19 cellular contexts compared by ENCODE assay signal in the genomic region with DNA sequence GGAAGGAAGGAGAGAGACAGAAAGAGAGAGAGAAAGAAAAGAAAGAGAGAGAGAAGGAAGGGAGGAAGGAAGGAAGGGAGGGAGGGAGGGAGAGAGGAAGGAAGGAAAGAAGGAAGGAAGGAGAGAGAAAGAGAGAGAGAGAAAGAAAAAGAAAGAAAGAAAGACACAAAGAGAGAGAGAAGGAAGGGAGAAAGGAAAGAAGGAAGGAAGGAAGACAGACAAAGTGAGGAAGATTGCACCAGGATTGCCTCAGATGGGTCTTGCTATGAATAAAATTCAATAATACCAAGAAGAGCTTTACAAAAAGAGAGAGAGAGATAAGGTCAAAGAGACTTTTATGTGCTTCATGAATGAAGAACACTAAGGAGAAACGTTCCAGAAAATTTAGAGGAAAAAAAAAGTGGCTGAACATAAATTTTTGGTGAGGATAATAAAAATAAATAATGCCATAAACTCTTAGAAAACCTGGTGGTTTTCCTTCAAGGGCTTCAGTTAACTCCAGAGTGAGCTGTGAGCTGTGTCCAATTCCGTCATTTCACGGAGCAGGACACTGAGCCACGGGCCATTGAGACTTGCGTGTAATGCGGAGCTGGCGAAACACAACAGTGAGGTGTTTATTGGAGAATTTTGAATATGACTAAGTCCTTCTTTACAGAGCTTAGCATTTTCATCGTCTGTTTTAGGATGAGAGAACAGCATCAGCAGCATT.
DNase-seq lines count a peak whose midpoint lies in the region; ATAC-seq and TF ChIP-seq lines count a peak whose summit lies in the region.
"Had no signal": no experiment of that assay in that cellular context is flagged by ENCODE, and none has a peak within 500 bp of the region (broad histone marks: within the 10 kb centered on the region; RNA-seq: fewer than 3 reads in every experiment).

No MANE protein-coding gene starts in this region.

- no peak for ATAC-seq in activated T-cell treated with anti-CD3 and anti-CD28 coated beads, Interleukin-2, amount 50 U/mL, for 72 hours (replicated peaks in 1 of 2)
- ATAC-seq in central memory CD8-positive, alpha-beta T cell (replicated peaks; ENCODE audit: extremely low read depth, poor library complexity, severe bottlenecking), result no peak
- no peak for ATAC-seq in stimulated activated naive CD8-positive, alpha-beta T cell treated with anti-CD3 and anti-CD28 coated beads, Interleukin-15, Interleukin-2, amounts not matched to agents 100 U/mL and 50 U/mL, for 24 hours
- ATAC-seq: gastrocnemius medialis, left lobe of liver had no signal

- TF ChIP-seq CTCF in neutrophil (IDR thresholded peaks at IDR 0.05), result no peak

- H3K9me3 ChIP-seq in Karpas-422 (ENCODE audit: low read length), result no peaks in the 10 kb centered on the region
- H3K9me3 ChIP-seq in neutrophil, result no peaks in the 10 kb centered on the region
- H3K9me3 ChIP-seq: gastrocnemius medialis, right atrium auricular region had no signal

- peak overlapping the region; percentile 28 for H3K4me2 ChIP-seq in Karpas-422 (ENCODE audit: low read depth, low read length, poor library complexity, severe bottlenecking)

- no peak overlapping the region for H3K9ac ChIP-seq in Karpas-422 (ENCODE audit: low read length)

- H3K36me3 ChIP-seq in Karpas-422 (ENCODE audit: insufficient read depth, low read length) (no peaks in the 10 kb centered on the region), neutrophil (no peaks in the 10 kb centered on the region)
- H3K36me3 ChIP-seq: gastrocnemius medialis, right atrium auricular region had no signal

- no peaks in the 10 kb centered on the region; the same call in 1 of the 2 replicates for H4K20me1 ChIP-seq in Karpas-422 (ENCODE audit: insufficient read depth, low read depth, low read length)

- DNase-seq in activated T-cell treated with anti-CD3 and anti-CD28 coated beads, Interleukin-2, amount 50 U/mL, for 72 hours, result no peak
- no peak for DNase-seq in activated T-cell treated with anti-CD3 and anti-CD28 coated beads, Interleukin-2, amount 50 U/mL, for 24 hours
- DNase-seq in Karpas-422, result no peak
- no peak for DNase-seq in central memory CD8-positive, alpha-beta T cell (ENCODE audit: low spot score in 2 of 2)
- DNase-seq in AG08396 (ENCODE audit: low spot score), result no peak
- no peak for DNase-seq in activated naive CD8-positive, alpha-beta T cell treated with anti-CD3 and anti-CD28 coated beads for 36 hours
- no peak for DNase-seq in stimulated activated naive CD8-positive, alpha-beta T cell treated with anti-CD3 and anti-CD28 coated beads, Interleukin-15, Interleukin-2, amounts not matched to agents 100 U/mL and 50 U/mL, for 24 hours
- DNase-seq: activated CD8-positive, alpha-beta memory T cell treated with anti-CD3 and anti-CD28 coated beads, Interleukin-2, amount 50 U/mL, for 4 hours; activated naive CD4-positive, alpha-beta T cell treated with Interleukin-2 at 50 U/mL for 16 hours; cortex of kidney; GDM1; Kasumi-1; NCI-H748 treated with DMSO at 0.1 percent for 48 hours had no signal

- H3K27ac Mint-ChIP-seq in activated T-cell treated with anti-CD3 and anti-CD28 coated beads, Interleukin-2, amount 50 U/mL, for 72 hours, result peak overlapping the region; percentile 72
- H3K27ac Mint-ChIP-seq in activated T-cell treated with anti-CD3 and anti-CD28 coated beads, Interleukin-2, amount 50 U/mL, for 24 hours, result no peak overlapping the region
- peak overlapping the region; percentile 98 for H3K27ac Mint-ChIP-seq in central memory CD8-positive, alpha-beta T cell (ENCODE audit: low read depth)
- no peak overlapping the region for H3K27ac Mint-ChIP-seq in activated naive CD8-positive, alpha-beta T cell treated with anti-CD3 and anti-CD28 coated beads for 36 hours

- peaks cover 0 to 2% of the 10 kb centered on the region in 2 donors for H3K9me3 Mint-ChIP-seq in activated T-cell treated with anti-CD3 and anti-CD28 coated beads, Interleukin-2, amount 50 U/mL, for 72 hours
- no peaks in the 10 kb centered on the region for H3K9me3 Mint-ChIP-seq in activated T-cell treated with anti-CD3 and anti-CD28 coated beads, Interleukin-2, amount 50 U/mL, for 24 hours
- no peaks in the 10 kb centered on the region for H3K9me3 Mint-ChIP-seq in central memory CD8-positive, alpha-beta T cell
- no peaks in the 10 kb centered on the region for H3K9me3 Mint-ChIP-seq in activated naive CD8-positive, alpha-beta T cell treated with anti-CD3 and anti-CD28 coated beads for 36 hours

- H3K4me3 Mint-ChIP-seq in activated T-cell treated with anti-CD3 and anti-CD28 coated beads, Interleukin-2, amount 50 U/mL, for 72 hours, result peak overlapping the region; percentile 88 to 97
- no peak overlapping the region for H3K4me3 Mint-ChIP-seq in activated T-cell treated with anti-CD3 and anti-CD28 coated beads, Interleukin-2, amount 50 U/mL, for 24 hours
- peak overlapping the region; percentile 23 for H3K4me3 Mint-ChIP-seq in central memory CD8-positive, alpha-beta T cell
- no peak overlapping the region for H3K4me3 Mint-ChIP-seq in activated naive CD8-positive, alpha-beta T cell treated with anti-CD3 and anti-CD28 coated beads for 36 hours

- no peak overlapping the region for H3K4me3 ChIP-seq in Karpas-422 (ENCODE audit: low read length)
- H3K4me3 ChIP-seq in neutrophil (ENCODE audit: low read depth in 1 of 2, low read length in 1 of 2), result peak overlapping the region in 1 of 2 experiments; percentile 65
- H3K4me3 ChIP-seq: gastrocnemius medialis, GM12878, right atrium auricular region had no signal

- H2AFZ ChIP-seq in Karpas-422 (ENCODE audit: low read length), result no peak overlapping the region

- H3K4me1 Mint-ChIP-seq in activated T-cell treated with anti-CD3 and anti-CD28 coated beads, Interleukin-2, amount 50 U/mL, for 72 hours (ENCODE audit: low read depth), result peaks cover 79% of the 10 kb centered on the region
- peaks cover 70% of the 10 kb centered on the region for H3K4me1 Mint-ChIP-seq in activated T-cell treated with anti-CD3 and anti-CD28 coated beads, Interleukin-2, amount 50 U/mL, for 24 hours (ENCODE audit: low read depth)
- H3K4me1 Mint-ChIP-seq in central memory CD8-positive, alpha-beta T cell, result peaks cover 82% of the 10 kb centered on the region
- H3K4me1 Mint-ChIP-seq in activated naive CD8-positive, alpha-beta T cell treated with anti-CD3 and anti-CD28 coated beads for 36 hours, result peaks cover 58% of the 10 kb centered on the region

- no peak overlapping the region for H3K27ac ChIP-seq in Karpas-422 (ENCODE audit: low read length)
- H3K27ac ChIP-seq in neutrophil, result peak overlapping the region; percentile 98
- H3K27ac ChIP-seq: epithelial cell of prostate had no signal

- H3K4me1 ChIP-seq in Karpas-422 (ENCODE audit: low read length) (peaks cover 53% of the 10 kb centered on the region), neutrophil (ENCODE audit: control insufficient read depth in 1 of 2, insufficient read depth in 1 of 2, low read depth in 1 of 2, low read length in 1 of 2) (peaks cover 75 to 80% of the 10 kb centered on the region in 2 experiments)

- no peaks in the 10 kb centered on the region for H3K9me2 ChIP-seq in Karpas-422 (replicated peaks; ENCODE audit: insufficient read depth, low read length)

- H3K27me3 Mint-ChIP-seq in activated T-cell treated with anti-CD3 and anti-CD28 coated beads, Interleukin-2, amount 50 U/mL, for 72 hours (ENCODE audit: low read depth), result peaks cover 24% of the 10 kb centered on the region
- H3K27me3 Mint-ChIP-seq in activated T-cell treated with anti-CD3 and anti-CD28 coated beads, Interleukin-2, amount 50 U/mL, for 24 hours, result peaks cover 5% of the 10 kb centered on the region
- H3K27me3 Mint-ChIP-seq in central memory CD8-positive, alpha-beta T cell, result no peaks in the 10 kb centered on the region
- no peaks in the 10 kb centered on the region for H3K27me3 Mint-ChIP-seq in activated naive CD8-positive, alpha-beta T cell treated with anti-CD3 and anti-CD28 coated beads for 36 hours

- no peaks in the 10 kb centered on the region for H3K36me3 Mint-ChIP-seq in activated T-cell treated with anti-CD3 and anti-CD28 coated beads, Interleukin-2, amount 50 U/mL, for 72 hours (ENCODE audit: insufficient read depth in 2 of 2)
- H3K36me3 Mint-ChIP-seq in activated T-cell treated with anti-CD3 and anti-CD28 coated beads, Interleukin-2, amount 50 U/mL, for 24 hours (ENCODE audit: low read depth), result no peaks in the 10 kb centered on the region
- peaks cover 20% of the 10 kb centered on the region for H3K36me3 Mint-ChIP-seq in central memory CD8-positive, alpha-beta T cell (ENCODE audit: insufficient read depth)
- H3K36me3 Mint-ChIP-seq in activated naive CD8-positive, alpha-beta T cell treated with anti-CD3 and anti-CD28 coated beads for 36 hours, result no peaks in the 10 kb centered on the region

- no peaks in the 10 kb centered on the region for H3K79me2 ChIP-seq in Karpas-422 (ENCODE audit: low read length)

- no peaks in the 10 kb centered on the region; the same call in 1 of the 2 replicates for H3K27me3 ChIP-seq in Karpas-422 (ENCODE audit: low read length)
- peaks cover 17% of the 10 kb centered on the region for H3K27me3 ChIP-seq in neutrophil
- H3K27me3 ChIP-seq: gastrocnemius medialis, right atrium auricular region had no signal

Comparison
In these comparisons a context has a peak if more than half of its experiments do, and no peak if none do; other contexts are left out.
1. H3K27ac Mint-ChIP-seq: peak in activated T-cell treated with anti-CD3 and anti-CD28 coated beads, Interleukin-2, amount 50 U/mL, for 72 hours (single experiment) and central memory CD8-positive, alpha-beta T cell (single experiment); none in activated T-cell treated with anti-CD3 and anti-CD28 coated beads, Interleukin-2, amount 50 U/mL, for 24 hours (single experiment) and activated naive CD8-positive, alpha-beta T cell treated with anti-CD3 and anti-CD28 coated beads for 36 hours (single experiment).
2. H3K4me3 Mint-ChIP-seq: peak in activated T-cell treated with anti-CD3 and anti-CD28 coated beads, Interleukin-2, amount 50 U/mL, for 72 hours (2 of 2) and central memory CD8-positive, alpha-beta T cell (single experiment); none in activated T-cell treated with anti-CD3 and anti-CD28 coated beads, Interleukin-2, amount 50 U/mL, for 24 hours (single experiment) and activated naive CD8-positive, alpha-beta T cell treated with anti-CD3 and anti-CD28 coated beads for 36 hours (single experiment).